In the genomic region with DNA sequence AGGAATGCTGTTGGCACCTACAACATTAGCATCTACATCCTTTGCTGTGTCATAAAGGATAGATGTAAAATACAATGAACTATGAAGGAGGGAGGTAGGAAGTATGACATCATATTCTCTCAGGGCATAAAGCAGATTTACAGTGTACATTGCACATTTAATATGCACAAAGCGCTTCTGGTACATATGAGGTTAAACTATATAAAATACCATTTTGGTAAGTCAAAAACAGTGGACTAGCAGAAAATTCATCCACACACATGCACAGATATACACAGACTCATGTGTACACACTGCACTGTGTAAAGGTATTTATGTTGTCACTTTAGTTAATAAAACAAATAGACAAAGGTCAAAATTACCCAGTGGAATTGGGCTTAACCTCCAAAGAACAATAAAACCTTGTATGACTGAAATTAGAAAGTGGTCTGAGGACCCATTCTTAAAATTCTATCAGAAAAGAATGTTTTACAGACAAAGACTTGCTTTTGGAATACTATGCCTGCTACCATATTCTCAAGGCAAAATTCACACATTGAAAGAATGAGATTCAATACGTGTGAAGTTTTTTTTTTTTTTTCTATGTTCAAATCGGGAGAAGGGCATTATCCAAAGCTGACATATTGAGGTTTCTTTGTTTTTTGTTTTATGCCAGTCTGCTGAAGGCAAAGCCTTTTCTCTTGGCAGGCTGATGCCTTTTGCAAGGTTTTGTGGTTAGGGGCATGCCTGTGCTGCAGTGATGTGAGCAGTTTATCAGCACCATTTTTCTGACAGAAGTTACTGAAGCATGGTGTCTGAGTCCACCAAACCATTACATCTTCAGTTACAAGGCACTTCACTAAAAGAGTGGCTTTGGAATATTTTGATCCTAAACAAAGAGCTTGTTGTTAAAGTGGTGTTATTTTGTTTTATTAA, we compare ENCODE assay signal across 17 cellular contexts.
DNase-seq lines count a peak whose midpoint lies in the region; FAIRE-seq and TF ChIP-seq lines count a peak whose summit lies in the region.
"Had no signal": no experiment of that assay in that cellular context is flagged by ENCODE, and none has a peak within 500 bp of the region (broad histone marks: within the 10 kb centered on the region; RNA-seq: fewer than 3 reads in every experiment).

No MANE protein-coding gene starts in this region.

- no peaks in the 10 kb centered on the region for H3K27me3 Mint-ChIP-seq in nephron progenitor cell (ENCODE audit: low read depth, poor library complexity)
- H3K27me3 Mint-ChIP-seq in activated T-cell treated with anti-CD3 and anti-CD28 coated beads, Interleukin-2, amount 50 U/mL, for 24 hours, result no peaks in the 10 kb centered on the region
- H3K27me3 Mint-ChIP-seq: activated CD8-positive, alpha-beta memory T cell treated with anti-CD3 and anti-CD28 coated beads, Interleukin-2, amount 10 ng/mL, durations not matched to agents 7 days and 5 days; activated naive CD4-positive, alpha-beta T cell treated with anti-CD3 and anti-CD28 coated beads, Interleukin-2, amount 10 ng/mL, durations not matched to agents 7 days and 5 days had no signal

- no peaks in the 10 kb centered on the region for H3K36me3 Mint-ChIP-seq in nephron progenitor cell (ENCODE audit: low read depth)
- H3K36me3 Mint-ChIP-seq in activated T-cell treated with anti-CD3 and anti-CD28 coated beads, Interleukin-2, amount 50 U/mL, for 24 hours (ENCODE audit: low read depth), result no peaks in the 10 kb centered on the region
- H3K36me3 Mint-ChIP-seq: activated CD8-positive, alpha-beta memory T cell treated with anti-CD3 and anti-CD28 coated beads, Interleukin-2, amount 10 ng/mL, durations not matched to agents 7 days and 5 days; activated naive CD4-positive, alpha-beta T cell treated with anti-CD3 and anti-CD28 coated beads, Interleukin-2, amount 10 ng/mL, durations not matched to agents 7 days and 5 days; CD8-positive, alpha-beta memory T cell; WTC11 had no signal

- H3K4me3 Mint-ChIP-seq in nephron progenitor cell, result no peak overlapping the region
- no peak overlapping the region for H3K4me3 Mint-ChIP-seq in activated T-cell treated with anti-CD3 and anti-CD28 coated beads, Interleukin-2, amount 50 U/mL, for 24 hours
- H3K4me3 Mint-ChIP-seq: activated CD8-positive, alpha-beta memory T cell treated with anti-CD3 and anti-CD28 coated beads, Interleukin-2, amount 10 ng/mL, durations not matched to agents 7 days and 5 days; activated naive CD4-positive, alpha-beta T cell treated with anti-CD3 and anti-CD28 coated beads, Interleukin-2, amount 10 ng/mL, durations not matched to agents 7 days and 5 days; CD8-positive, alpha-beta memory T cell; WTC11 had no signal

- FAIRE-seq in bronchial epithelial cell (lab: Jason Lieb, UNC), result no peak

- no peaks in the 10 kb centered on the region for H3K27me3 ChIP-seq in bronchial epithelial cell (ENCODE audit: control insufficient read depth, insufficient read depth, low read length)
- H3K27me3 ChIP-seq: colonic mucosa, ovary, testis had no signal

- DNase-seq in HK-2 (ENCODE audit: unreplicated experiment) (peak; percentile 21), NCI-H446 (lab: John Stamatoyannopoulos, UW) (peak; percentile 37 to 71), bronchial epithelial cell (ENCODE audit: low read depth) (peak; percentile 1), nephron progenitor cell (peak; percentile 8), hepatic stellate cell (ENCODE audit: low spot score) (no peak), NCI-H1105 treated with DMSO at 0.1 percent for 48 hours (lab: John Stamatoyannopoulos, UW) (no peak), GOT3 (lab: John Stamatoyannopoulos, UW) (no peak)
- no peak for DNase-seq in activated T-cell treated with anti-CD3 and anti-CD28 coated beads, Interleukin-2, amount 50 U/mL, for 24 hours
- DNase-seq: activated CD8-positive, alpha-beta memory T cell treated with anti-CD3 and anti-CD28 coated beads, Interleukin-2, amount 10 ng/mL, durations not matched to agents 7 days and 5 days; activated naive CD4-positive, alpha-beta T cell treated with anti-CD3 and anti-CD28 coated beads, Interleukin-2, amount 10 ng/mL, durations not matched to agents 7 days and 5 days; CD8-positive, alpha-beta memory T cell; colonic mucosa; mesendoderm; NCI-H1436 treated with DMSO at 0.1 percent for 48 hours; testis had no signal

- TF ChIP-seq CTCF in bronchial epithelial cell (IDR thresholded peaks at IDR 0.05; ENCODE audit: insufficient read depth, low read length, severe bottlenecking) (no peak), nephron progenitor cell (IDR thresholded peaks at IDR 0.05) (no peak)

- H3K27ac Mint-ChIP-seq in nephron progenitor cell, result no peak overlapping the region
- no peak overlapping the region for H3K27ac Mint-ChIP-seq in activated T-cell treated with anti-CD3 and anti-CD28 coated beads, Interleukin-2, amount 50 U/mL, for 24 hours
- H3K27ac Mint-ChIP-seq: activated CD8-positive, alpha-beta memory T cell treated with anti-CD3 and anti-CD28 coated beads, Interleukin-2, amount 10 ng/mL, durations not matched to agents 7 days and 5 days; activated naive CD4-positive, alpha-beta T cell treated with anti-CD3 and anti-CD28 coated beads, Interleukin-2, amount 10 ng/mL, durations not matched to agents 7 days and 5 days; WTC11 had no signal

- H3K4me3 ChIP-seq in bronchial epithelial cell (ENCODE audit: low read depth, low read length), result no peak overlapping the region
- H3K4me3 ChIP-seq: colonic mucosa, ovary, testis had no signal

- H3K36me3 ChIP-seq in bronchial epithelial cell (ENCODE audit: control insufficient read depth, insufficient read depth, low read length), result no peaks in the 10 kb centered on the region
- H3K36me3 ChIP-seq: colonic mucosa, ovary had no signal

- peaks cover 26% of the 10 kb centered on the region for H3K4me1 Mint-ChIP-seq in nephron progenitor cell
- no peaks in the 10 kb centered on the region for H3K4me1 Mint-ChIP-seq in activated T-cell treated with anti-CD3 and anti-CD28 coated beads, Interleukin-2, amount 50 U/mL, for 24 hours (ENCODE audit: low read depth)
- H3K4me1 Mint-ChIP-seq: activated CD8-positive, alpha-beta memory T cell treated with anti-CD3 and anti-CD28 coated beads, Interleukin-2, amount 10 ng/mL, durations not matched to agents 7 days and 5 days; activated naive CD4-positive, alpha-beta T cell treated with anti-CD3 and anti-CD28 coated beads, Interleukin-2, amount 10 ng/mL, durations not matched to agents 7 days and 5 days had no signal

- no peaks in the 10 kb centered on the region for H3K9me3 Mint-ChIP-seq in nephron progenitor cell
- no peaks in the 10 kb centered on the region for H3K9me3 Mint-ChIP-seq in activated T-cell treated with anti-CD3 and anti-CD28 coated beads, Interleukin-2, amount 50 U/mL, for 24 hours
- H3K9me3 Mint-ChIP-seq: activated naive CD4-positive, alpha-beta T cell treated with anti-CD3 and anti-CD28 coated beads, Interleukin-2, amount 10 ng/mL, durations not matched to agents 7 days and 5 days; CD8-positive, alpha-beta memory T cell; WTC11 had no signal

Comparison
In these comparisons a context has a peak if more than half of its experiments do, and no peak if none do; other contexts are left out.
1. DNase-seq: peak in HK-2 (single experiment), NCI-H446 (2 of 2), bronchial epithelial cell (single experiment) and nephron progenitor cell (single experiment); none in hepatic stellate cell (single experiment), NCI-H1105 treated with DMSO at 0.1 percent for 48 hours (single experiment), GOT3 (single experiment) and activated T-cell treated with anti-CD3 and anti-CD28 coated beads, Interleukin-2, amount 50 U/mL, for 24 hours (single experiment).